Comparison of ENCODE assay signal across 1 cellular context in the genomic region with DNA sequence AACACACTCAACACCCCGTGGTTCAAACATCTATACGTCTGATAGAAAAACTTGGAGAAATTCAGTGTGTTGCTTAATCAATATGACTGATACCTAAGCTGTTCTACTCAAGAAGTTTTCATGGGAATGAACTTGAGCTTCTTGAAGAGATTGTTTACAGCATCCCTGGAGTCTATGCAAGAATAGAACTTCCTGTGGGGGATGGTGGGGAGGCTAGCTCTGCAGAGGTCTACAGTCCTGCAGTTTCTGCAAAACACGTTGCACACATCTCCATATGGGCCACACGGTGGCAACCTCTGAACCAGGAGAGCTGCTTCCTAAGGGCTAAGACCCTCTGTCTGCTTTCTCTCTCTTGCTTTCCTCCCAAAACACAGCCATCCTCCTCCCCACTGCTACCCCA.
TF ChIP-seq lines count a peak whose summit lies in the region.

No MANE protein-coding gene starts in this region.

TF ChIP-seq in IMR-90, 13 proteins besides CTCF, POLR2A, EP300 and RAD21:
- TF ChIP-seq CEBPB (IDR thresholded peaks at IDR 0.05; ENCODE audit: low read depth, low read length) = peak; percentile 84
- TF ChIP-seq MAZ (IDR thresholded peaks at IDR 0.05; ENCODE audit: borderline replicate concordance, low read depth, low read length) = no peak
- no peak for TF ChIP-seq RFX5 (IDR thresholded peaks at IDR 0.05; ENCODE audit: low read depth, low read length)
- TF ChIP-seq MXI1 (IDR thresholded peaks at IDR 0.05; ENCODE audit: borderline replicate concordance, low read depth, low read length) = peak; percentile 32; the same call in 1 of the 2 replicates
- TF ChIP-seq SMC3 (IDR thresholded peaks at IDR 0.05; ENCODE audit: low read depth, low read length) = peak; percentile 51
